ENCODE assay signal across 1 cellular context in the genomic region with DNA sequence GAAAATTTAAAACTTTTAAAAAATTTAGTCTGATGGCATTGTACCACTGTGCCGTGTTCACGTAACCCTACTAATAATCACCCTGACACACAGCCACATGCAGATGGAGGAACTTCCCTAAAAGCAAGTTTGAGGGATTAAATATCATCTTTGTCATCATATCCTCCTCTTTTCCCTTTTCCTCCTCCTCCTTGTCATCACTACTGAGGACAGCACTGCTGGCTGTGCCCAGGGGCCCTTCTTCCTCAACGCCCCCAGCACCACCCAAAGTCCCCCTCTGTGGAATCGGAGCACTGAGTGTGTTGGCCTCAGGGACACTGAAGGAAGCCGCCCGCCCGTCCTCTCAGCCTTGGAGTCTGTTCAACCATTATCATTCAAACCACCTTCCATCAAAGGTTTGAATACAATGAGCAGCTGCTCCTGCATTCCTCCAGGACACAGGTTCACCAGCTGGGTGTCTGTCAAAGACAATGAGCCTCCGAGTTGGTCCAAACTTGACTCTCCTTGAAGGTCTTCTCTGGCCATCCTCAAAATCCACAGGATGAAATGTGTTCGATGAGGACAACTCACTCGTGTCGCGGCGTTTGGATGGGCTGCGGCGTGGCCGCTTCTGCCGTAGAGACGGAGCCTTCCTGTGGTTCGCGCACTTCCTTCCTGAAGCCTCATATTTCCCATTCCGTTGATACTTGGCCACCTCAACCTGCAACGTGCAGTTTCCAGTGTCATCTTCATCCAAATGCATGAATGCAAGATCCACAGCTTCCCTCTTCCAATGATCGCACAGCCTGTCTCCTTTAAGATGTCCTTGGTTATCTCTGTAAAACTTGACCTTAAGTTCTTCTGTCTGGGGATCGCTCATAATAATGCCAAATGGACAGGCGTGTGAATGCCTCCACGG.
TF ChIP-seq lines count a peak whose summit lies in the region.

No MANE protein-coding gene starts in this region.

TF ChIP-seq in GM23338, 12 proteins besides CTCF, POLR2A, EP300 and RAD21:
- TF ChIP-seq, protein P1, sequence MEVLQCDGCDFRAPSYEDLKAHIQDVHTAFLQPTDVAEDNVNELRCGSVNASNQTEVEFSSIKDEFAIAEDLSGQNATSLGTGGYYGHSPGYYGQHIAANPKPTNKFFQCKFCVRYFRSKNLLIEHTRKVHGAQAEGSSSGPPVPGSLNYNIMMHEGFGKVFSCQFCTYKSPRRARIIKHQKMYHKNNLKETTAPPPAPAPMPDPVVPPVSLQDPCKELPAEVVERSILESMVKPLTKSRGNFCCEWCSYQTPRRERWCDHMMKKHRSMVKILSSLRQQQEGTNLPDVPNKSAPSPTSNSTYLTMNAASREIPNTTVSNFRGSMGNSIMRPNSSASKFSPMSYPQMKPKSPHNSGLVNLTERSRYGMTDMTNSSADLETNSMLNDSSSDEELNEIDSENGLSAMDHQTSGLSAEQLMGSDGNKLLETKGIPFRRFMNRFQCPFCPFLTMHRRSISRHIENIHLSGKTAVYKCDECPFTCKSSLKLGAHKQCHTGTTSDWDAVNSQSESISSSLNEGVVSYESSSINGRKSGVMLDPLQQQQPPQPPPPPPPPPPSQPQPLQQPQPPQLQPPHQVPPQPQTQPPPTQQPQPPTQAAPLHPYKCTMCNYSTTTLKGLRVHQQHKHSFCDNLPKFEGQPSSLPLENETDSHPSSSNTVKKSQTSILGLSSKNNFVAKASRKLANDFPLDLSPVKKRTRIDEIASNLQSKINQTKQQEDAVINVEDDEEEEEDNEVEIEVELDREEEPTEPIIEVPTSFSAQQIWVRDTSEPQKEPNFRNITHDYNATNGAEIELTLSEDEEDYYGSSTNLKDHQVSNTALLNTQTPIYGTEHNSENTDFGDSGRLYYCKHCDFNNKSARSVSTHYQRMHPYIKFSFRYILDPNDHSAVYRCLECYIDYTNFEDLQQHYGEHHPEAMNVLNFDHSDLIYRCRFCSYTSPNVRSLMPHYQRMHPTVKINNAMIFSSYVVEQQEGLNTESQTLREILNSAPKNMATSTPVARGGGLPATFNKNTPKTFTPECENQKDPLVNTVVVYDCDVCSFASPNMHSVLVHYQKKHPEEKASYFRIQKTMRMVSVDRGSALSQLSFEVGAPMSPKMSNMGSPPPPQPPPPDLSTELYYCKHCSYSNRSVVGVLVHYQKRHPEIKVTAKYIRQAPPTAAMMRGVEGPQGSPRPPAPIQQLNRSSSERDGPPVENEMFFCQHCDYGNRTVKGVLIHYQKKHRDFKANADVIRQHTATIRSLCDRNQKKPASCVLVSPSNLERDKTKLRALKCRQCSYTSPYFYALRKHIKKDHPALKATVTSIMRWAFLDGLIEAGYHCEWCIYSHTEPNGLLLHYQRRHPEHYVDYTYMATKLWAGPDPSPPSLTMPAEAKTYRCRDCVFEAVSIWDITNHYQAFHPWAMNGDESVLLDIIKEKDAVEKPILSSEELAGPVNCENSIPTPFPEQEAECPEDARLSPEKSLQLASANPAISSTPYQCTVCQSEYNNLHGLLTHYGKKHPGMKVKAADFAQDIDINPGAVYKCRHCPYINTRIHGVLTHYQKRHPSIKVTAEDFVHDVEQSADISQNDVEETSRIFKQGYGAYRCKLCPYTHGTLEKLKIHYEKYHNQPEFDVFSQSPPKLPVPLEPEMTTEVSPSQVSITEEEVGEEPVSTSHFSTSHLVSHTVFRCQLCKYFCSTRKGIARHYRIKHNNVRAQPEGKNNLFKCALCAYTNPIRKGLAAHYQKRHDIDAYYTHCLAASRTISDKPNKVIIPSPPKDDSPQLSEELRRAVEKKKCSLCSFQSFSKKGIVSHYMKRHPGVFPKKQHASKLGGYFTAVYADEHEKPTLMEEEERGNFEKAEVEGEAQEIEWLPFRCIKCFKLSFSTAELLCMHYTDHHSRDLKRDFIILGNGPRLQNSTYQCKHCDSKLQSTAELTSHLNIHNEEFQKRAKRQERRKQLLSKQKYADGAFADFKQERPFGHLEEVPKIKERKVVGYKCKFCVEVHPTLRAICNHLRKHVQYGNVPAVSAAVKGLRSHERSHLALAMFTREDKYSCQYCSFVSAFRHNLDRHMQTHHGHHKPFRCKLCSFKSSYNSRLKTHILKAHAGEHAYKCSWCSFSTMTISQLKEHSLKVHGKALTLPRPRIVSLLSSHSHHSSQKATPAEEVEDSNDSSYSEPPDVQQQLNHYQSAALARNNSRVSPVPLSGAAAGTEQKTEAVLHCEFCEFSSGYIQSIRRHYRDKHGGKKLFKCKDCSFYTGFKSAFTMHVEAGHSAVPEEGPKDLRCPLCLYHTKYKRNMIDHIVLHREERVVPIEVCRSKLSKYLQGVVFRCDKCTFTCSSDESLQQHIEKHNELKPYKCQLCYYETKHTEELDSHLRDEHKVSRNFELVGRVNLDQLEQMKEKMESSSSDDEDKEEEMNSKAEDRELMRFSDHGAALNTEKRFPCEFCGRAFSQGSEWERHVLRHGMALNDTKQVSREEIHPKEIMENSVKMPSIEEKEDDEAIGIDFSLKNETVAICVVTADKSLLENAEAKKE (CRISPR knock-in tag; IDR thresholded peaks at IDR 0.05), result 0 out of 2 replicates have a peak, but pooled peaks have one; percentile 43
- TF ChIP-seq ZNF114 (CRISPR knock-in tag; IDR thresholded peaks at IDR 0.05), result no peak
